Comparison of ENCODE assay signal across 8 cellular contexts in genomic region chr15:31280037-31280830, GRCh38. TPM values are rescaled to one million over a fixed set of nuclear protein-coding genes. Genes with fewer than 3 reads are reported as not detected.
A peak's percentile ranks its signal among the peaks of the same experiment; 100 is the strongest.
DNase-seq lines count a peak whose midpoint lies in the region; ATAC-seq and TF ChIP-seq lines count a peak whose summit lies in the region.
"Had no signal": no experiment of that assay in that cellular context is flagged by ENCODE, and none has a peak within 500 bp of the region (broad histone marks: within the 10 kb centered on the region; RNA-seq: fewer than 3 reads in every experiment).

No MANE protein-coding gene starts in this region.

- DNase-seq in NCI-H128 (lab: John Stamatoyannopoulos, UW; ENCODE audit: unreplicated experiment), result peak; percentile 58
- peak in 2 of 3 donors; percentile 13 to 44 for DNase-seq in Peyer's patch
- peak; percentile 56 for DNase-seq in right atrium auricular region (ENCODE audit: low spot score)
- peak in 1 of 2 donors; percentile 40 for DNase-seq in stimulated activated effector memory CD8-positive, alpha-beta T cell treated with anti-CD3 and anti-CD28 coated beads, Interleukin-12 subunit alpha, Interleukin-12 subunit beta, amount 100 ng/mL, for 72 hours (ENCODE audit: low spot score in 2 of 2)
- DNase-seq in SW 1271 (lab: John Stamatoyannopoulos, UW), result no peak
- DNase-seq: stimulated activated CD4-positive, alpha-beta T cell treated with anti-CD3 and anti-CD28 coated beads, Interleukin-12 subunit alpha, Interleukin-12 subunit beta, amount 100 ng/mL, for 4 hours had no signal

- TF ChIP-seq POLR2A in Peyer's patch (IDR thresholded peaks at IDR 0.05), result no peak

- H3K27me3 ChIP-seq in Peyer's patch (no peaks in the 10 kb centered on the region), right atrium auricular region (no peaks in the 10 kb centered on the region)

- H3K4me1 ChIP-seq in Peyer's patch (no peaks in the 10 kb centered on the region), right atrium auricular region (peaks cover 0 to 9% of the 10 kb centered on the region in 2 donors)

- H3K9me3 ChIP-seq in Peyer's patch, result no peaks in the 10 kb centered on the region
- no peaks in the 10 kb centered on the region for H3K9me3 ChIP-seq in right atrium auricular region

- peak overlapping the region; percentile 68 for H3K27ac Mint-ChIP-seq in stimulated activated effector memory CD8-positive, alpha-beta T cell treated with anti-CD3 and anti-CD28 coated beads, Interleukin-12 subunit alpha, Interleukin-12 subunit beta, amount 100 ng/mL, for 72 hours

- H3K9me3 Mint-ChIP-seq in stimulated activated effector memory CD8-positive, alpha-beta T cell treated with anti-CD3 and anti-CD28 coated beads, Interleukin-12 subunit alpha, Interleukin-12 subunit beta, amount 100 ng/mL, for 72 hours, result no peaks in the 10 kb centered on the region

- no peaks in the 10 kb centered on the region for H3K36me3 ChIP-seq in Peyer's patch
- H3K36me3 ChIP-seq in right atrium auricular region, result no peaks in the 10 kb centered on the region

- peaks cover 10% of the 10 kb centered on the region for H3K4me1 Mint-ChIP-seq in stimulated activated effector memory CD8-positive, alpha-beta T cell treated with anti-CD3 and anti-CD28 coated beads, Interleukin-12 subunit alpha, Interleukin-12 subunit beta, amount 100 ng/mL, for 72 hours

- no peaks in the 10 kb centered on the region for H3K36me3 Mint-ChIP-seq in stimulated activated effector memory CD8-positive, alpha-beta T cell treated with anti-CD3 and anti-CD28 coated beads, Interleukin-12 subunit alpha, Interleukin-12 subunit beta, amount 100 ng/mL, for 72 hours

- no peak overlapping the region for H3K4me3 ChIP-seq in Peyer's patch
- H3K4me3 ChIP-seq in right atrium auricular region, result no peak overlapping the region

- TF ChIP-seq CTCF in Peyer's patch (IDR thresholded peaks at IDR 0.05) (no peak), right atrium auricular region (IDR thresholded peaks at IDR 0.05) (no peak)

- H3K27ac ChIP-seq in Peyer's patch (no peak overlapping the region), right atrium auricular region (peak overlapping the region; percentile 9 to 18)

- no peak overlapping the region for H3K4me3 Mint-ChIP-seq in stimulated activated effector memory CD8-positive, alpha-beta T cell treated with anti-CD3 and anti-CD28 coated beads, Interleukin-12 subunit alpha, Interleukin-12 subunit beta, amount 100 ng/mL, for 72 hours

- ATAC-seq in stimulated activated effector memory CD8-positive, alpha-beta T cell treated with anti-CD3 and anti-CD28 coated beads, Interleukin-12 subunit alpha, Interleukin-12 subunit beta, amount 100 ng/mL, for 72 hours, result no peak
- ATAC-seq in GM18519 (IDR thresholded peaks at IDR 0.05; ENCODE audit: low FRiP score, unreplicated experiment) (no peak), HG03135 (IDR thresholded peaks at IDR 0.05; ENCODE audit: unreplicated experiment) (no peak)

RNA-seq across cellular contexts. Expression of gene KLF13, which starts 46.4 kb away (rescaled TPM):
- total RNA-seq in Peyer's patch, result 10 to 100 TPM; 51.2 to 80.4 (median 75.6) TPM
- total RNA-seq in right atrium auricular region, result 10 to 100 TPM; 52.8 to 54.6 TPM

Comparison
In these comparisons a context has a peak if more than half of its experiments do, and no peak if none do; other contexts are left out.
1. DNase-seq: peak in NCI-H128 (single experiment), Peyer's patch (2 of 3) and right atrium auricular region (single experiment); none in SW 1271 (0 of 2).
2. H3K27ac ChIP-seq: peak in right atrium auricular region (2 of 2); none in Peyer's patch (0 of 4).